ENCODE assay signal across 8 cellular contexts in genomic region chr17:83173997-83174858, GRCh38.
DNase-seq lines count a peak whose midpoint lies in the region; ATAC-seq, FAIRE-seq and TF ChIP-seq lines count a peak whose summit lies in the region.
"Had no signal": no experiment of that assay in that cellular context is flagged by ENCODE, and none has a peak within 500 bp of the region (broad histone marks: within the 10 kb centered on the region; RNA-seq: fewer than 3 reads in every experiment).

No MANE protein-coding gene starts in this region.

- no peaks in the 10 kb centered on the region for H3K36me3 ChIP-seq in sigmoid colon

- TF ChIP-seq CTCF in coronary artery (IDR thresholded peaks at IDR 0.05) (no peak), sigmoid colon (IDR thresholded peaks at IDR 0.05) (no peak)

- 79 to 82% methylated on average over 24 of the region's 24 CpGs for WGBS in sigmoid colon, 2 donors

- no peak for TF ChIP-seq EP300 in sigmoid colon (IDR thresholded peaks at IDR 0.05)

- DNase-seq in GM12892 (ENCODE audit: insufficient read length) (peak; percentile 63), coronary artery (ENCODE audit: low spot score) (peak; percentile 68), sigmoid colon (peak; percentile 60), CD1c-positive myeloid dendritic cell (ENCODE audit: extremely low spot score) (no peak)
- DNase-seq: SW 1271 had no signal

- H3K4me3 ChIP-seq in coronary artery (no peak overlapping the region), sigmoid colon (no peak overlapping the region)

- no peak for TF ChIP-seq POLR2A in GM12892 (IDR thresholded peaks at IDR 0.05; ENCODE audit: low read depth, low read length)
- no peak for TF ChIP-seq POLR2A in sigmoid colon (IDR thresholded peaks at IDR 0.05)

- H3K27me3 ChIP-seq in sigmoid colon: peaks cover 0 to 7% (median 0%) of the 10 kb centered on the region in 3 donors

- no peaks in the 10 kb centered on the region for H3K4me1 ChIP-seq in sigmoid colon

- intact Hi-C loops in sigmoid colon (cut with DNase I): no loop called here

- H3K9me3 ChIP-seq in sigmoid colon: no peaks in the 10 kb centered on the region

- peak; percentile 50 for FAIRE-seq in GM12892 (lab: Jason Lieb, UNC)

- H3K27ac ChIP-seq in coronary artery (no peak overlapping the region), sigmoid colon (no peak overlapping the region)

- ATAC-seq in HG03095 (IDR thresholded peaks at IDR 0.05; ENCODE audit: unreplicated experiment) (peak; percentile 66), HG03159 (IDR thresholded peaks at IDR 0.05; ENCODE audit: unreplicated experiment) (no peak), HG02642 (IDR thresholded peaks at IDR 0.05; ENCODE audit: poor library complexity, unreplicated experiment) (no peak)
